ENCODE assay signal across 13 cellular contexts in genomic region chr1:23638188-23638619, GRCh38. TPM values are rescaled to one million over a fixed set of nuclear protein-coding genes. Genes with fewer than 3 reads are reported as not detected.
A peak's percentile ranks its signal among the peaks of the same experiment; 100 is the strongest.
DNase-seq lines count a peak whose midpoint lies in the region; TF ChIP-seq lines count a peak whose summit lies in the region.
"Had no signal": no experiment of that assay in that cellular context is flagged by ENCODE, and none has a peak within 500 bp of the region (broad histone marks: within the 10 kb centered on the region; RNA-seq: fewer than 3 reads in every experiment).

No MANE protein-coding gene starts in this region.

- no peak overlapping the region for H3K4me3 Mint-ChIP-seq in endodermal cell
- peak overlapping the region in 1 of 3 experiments; percentile 21 for H3K4me3 Mint-ChIP-seq in nephron
- H3K4me3 Mint-ChIP-seq: neural crest cell; stimulated activated naive CD8-positive, alpha-beta T cell treated with anti-CD3 and anti-CD28 coated beads, Interleukin-15, Interleukin-2, amounts not matched to agents 100 ng/mL and 50 ng/mL, for 24 hours had no signal

- H3K27me3 Mint-ChIP-seq in endodermal cell (ENCODE audit: insufficient read depth) (peaks cover 8% of the 10 kb centered on the region), nephron (ENCODE audit: low read depth) (no peaks in the 10 kb centered on the region)
- H3K27me3 Mint-ChIP-seq: stimulated activated naive CD8-positive, alpha-beta T cell treated with anti-CD3 and anti-CD28 coated beads, Interleukin-15, Interleukin-2, amounts not matched to agents 100 ng/mL and 50 ng/mL, for 24 hours had no signal

- peak; percentile 52 for DNase-seq in DMS 273 (lab: John Stamatoyannopoulos, UW; ENCODE audit: unreplicated experiment)
- DNase-seq in DMS 273 treated with DMSO at 0.1 percent for 48 hours (lab: John Stamatoyannopoulos, UW) = no peak
- peak; percentile 72 for DNase-seq in endodermal cell
- DNase-seq in vagina (ENCODE audit: extremely low spot score in 2 of 2) = no peak
- DNase-seq in NK-92 (lab: John Stamatoyannopoulos, UW; ENCODE audit: unreplicated experiment) = no peak
- DNase-seq in HAP-1 (ENCODE audit: low spot score in 2 of 2) = no peak
- DNase-seq in foreskin melanocyte = no peak
- DNase-seq: NCI-H1436 treated with DMSO at 0.1 percent for 48 hours had no signal

- H3K4me3 ChIP-seq in endodermal cell (ENCODE audit: low read length) = no peak overlapping the region
- no peak overlapping the region for H3K4me3 ChIP-seq in vagina
- no peak overlapping the region for H3K4me3 ChIP-seq in HAP-1

- H3K27ac Mint-ChIP-seq in endodermal cell (peak overlapping the region; percentile 26), nephron (peak overlapping the region; percentile 81 to 99 (median 91))

- H3K27ac ChIP-seq in endodermal cell (ENCODE audit: low read depth, low read length) (no peak overlapping the region), vagina (peak overlapping the region; percentile 4)
- H3K27ac ChIP-seq: RWPE1 had no signal

- no peaks in the 10 kb centered on the region for H3K9me3 ChIP-seq in endodermal cell (ENCODE audit: control insufficient read depth, low read length)
- no peaks in the 10 kb centered on the region for H3K9me3 ChIP-seq in vagina
- no peaks in the 10 kb centered on the region for H3K9me3 ChIP-seq in HAP-1
- H3K9me3 ChIP-seq: BE2C had no signal

- H3K36me3 ChIP-seq in endodermal cell (ENCODE audit: control insufficient read depth, insufficient read depth, low read length) = no peaks in the 10 kb centered on the region
- no peaks in the 10 kb centered on the region for H3K36me3 ChIP-seq in vagina
- no peaks in the 10 kb centered on the region for H3K36me3 ChIP-seq in HAP-1 (replicated peaks)
- H3K36me3 ChIP-seq: BE2C had no signal

- H3K27me3 ChIP-seq in endodermal cell (ENCODE audit: control insufficient read depth, insufficient read depth, low read length, poor library complexity, severe bottlenecking) (no peaks in the 10 kb centered on the region), vagina (no peaks in the 10 kb centered on the region), HAP-1 (ENCODE audit: low read depth) (no peaks in the 10 kb centered on the region)
- H3K27me3 ChIP-seq: BE2C had no signal

- H3K9ac ChIP-seq in endodermal cell (ENCODE audit: extremely low read depth, low read length, poor library complexity, severe bottlenecking) = no peak overlapping the region

- peaks cover 4% of the 10 kb centered on the region for H3K4me1 ChIP-seq in endodermal cell (ENCODE audit: control insufficient read depth, insufficient read depth, low read length)
- peaks cover 11% of the 10 kb centered on the region for H3K4me1 ChIP-seq in vagina
- H3K4me1 ChIP-seq in HAP-1 = peaks cover 3% of the 10 kb centered on the region; the same call in 1 of the 2 replicates

- no peak for TF ChIP-seq POLR2A in vagina (IDR thresholded peaks at IDR 0.05)

- in situ Hi-C loops in HAP-1 (cut with MboI; ENCODE audit: low sequenced_read_pairs) = loop anchor here (5.0 kb wide), 1 partner anchor 96 kb away; no protein-coding TSS in a partner anchor

- peaks cover 20% of the 10 kb centered on the region for H3K4me1 Mint-ChIP-seq in endodermal cell
- H3K4me1 Mint-ChIP-seq in nephron = peaks cover 51% of the 10 kb centered on the region

- WGBS in endodermal cell (ENCODE audit: insufficient coverage in 1 of 2, insufficient read length in 1 of 2), 2 experiments = 47 to 60% methylated on average over 4 of the region's 4 CpGs

- no peaks in the 10 kb centered on the region for H3K9me3 Mint-ChIP-seq in endodermal cell
- no peaks in the 10 kb centered on the region for H3K9me3 Mint-ChIP-seq in nephron
- H3K9me3 Mint-ChIP-seq: neural crest cell; stimulated activated naive CD8-positive, alpha-beta T cell treated with anti-CD3 and anti-CD28 coated beads, Interleukin-15, Interleukin-2, amounts not matched to agents 100 ng/mL and 50 ng/mL, for 24 hours had no signal

- H3K36me3 Mint-ChIP-seq in endodermal cell (ENCODE audit: low read depth) = no peaks in the 10 kb centered on the region
- no peaks in the 10 kb centered on the region for H3K36me3 Mint-ChIP-seq in nephron (ENCODE audit: low read depth)

- intact Hi-C loops in vagina (cut with DNase I) = loop anchor here (5.0 kb wide), 1 partner anchor 96 kb away; no protein-coding TSS in a partner anchor

- no peak for TF ChIP-seq CTCF in endodermal cell (conservative IDR thresholded peaks at IDR 0.05)
- no peak for TF ChIP-seq CTCF in nephron (IDR thresholded peaks at IDR 0.05; ENCODE audit: unreplicated experiment in 3 of 3)
- no peak for TF ChIP-seq CTCF in vagina (IDR thresholded peaks at IDR 0.05)

RNA-seq across cellular contexts. Expression of gene RPL11, which starts 53.4 kb away (rescaled TPM):
- total RNA-seq in endodermal cell (1,000 to 10,000 TPM; 1,338 to 1,473 TPM), vagina (948 TPM)
- 1,683 TPM for polyA plus RNA-seq in endodermal cell (2013, experiment 1 of 2)
- polyA plus RNA-seq in endodermal cell (2013, experiment 2 of 2) = 1,573 TPM

Comparison
In these comparisons a context has a peak if more than half of its experiments do, and no peak if none do; other contexts are left out.
1. DNase-seq: peak in DMS 273 (single experiment) and endodermal cell (single experiment); none in DMS 273 treated with DMSO at 0.1 percent for 48 hours (single experiment), vagina (0 of 2), NK-92 (single experiment), HAP-1 (0 of 2) and foreskin melanocyte (single experiment).